Comparison of ENCODE assay signal across 20 cellular contexts in genomic region chr16:3596101-3596861, GRCh38. TPM values are rescaled to one million over a fixed set of nuclear protein-coding genes. Genes with fewer than 3 reads are reported as not detected.
"Had no signal": no experiment of that assay in that cellular context is flagged by ENCODE, and none has a peak within 500 bp of the region (broad histone marks: within the 10 kb centered on the region; RNA-seq: fewer than 3 reads in every experiment).

No MANE protein-coding gene starts in this region.

- H3K4me1 Mint-ChIP-seq: nephron progenitor cell had no signal

- H3K4me3 Mint-ChIP-seq: activated CD4-positive, alpha-beta memory T cell treated with anti-CD3 and anti-CD28 coated beads for 36 hours; activated naive CD8-positive, alpha-beta T cell; activated T-helper 1 cell treated with anti-CD3 and anti-CD28 coated beads, Interleukin-12 subunit alpha, Interleukin-12 subunit beta, Interleukin-2, Interleukin-4 antibody, amounts not matched to agents 30 ng/mL and 10 ng/mL and 1 ng/mL, durations not matched to agents 14 hours and 24 hours and 36 hours; nephron progenitor cell had no signal

- H3K4me1 ChIP-seq: esophagus muscularis mucosa, testis had no signal

- H3K27me3 Mint-ChIP-seq: activated CD4-positive, alpha-beta memory T cell treated with anti-CD3 and anti-CD28 coated beads for 36 hours; activated naive CD8-positive, alpha-beta T cell; progenitor cell of endocrine pancreas had no signal

- FAIRE-seq: bronchial epithelial cell, TTC549 had no signal

- H3K4me2 ChIP-seq: smooth muscle cell had no signal

- ATAC-seq: lower lobe of right lung, right cardiac atrium had no signal

- H3K9me3 Mint-ChIP-seq: activated CD4-positive, alpha-beta memory T cell treated with anti-CD3 and anti-CD28 coated beads for 36 hours; activated T-helper 1 cell treated with anti-CD3 and anti-CD28 coated beads, Interleukin-12 subunit alpha, Interleukin-12 subunit beta, Interleukin-2, Interleukin-4 antibody, amounts not matched to agents 30 ng/mL and 10 ng/mL and 1 ng/mL, durations not matched to agents 14 hours and 24 hours and 36 hours had no signal

- H3K27me3 ChIP-seq: esophagus muscularis mucosa, testis, upper lobe of left lung had no signal

- DNase-seq: activated CD4-positive, alpha-beta memory T cell treated with anti-CD3 and anti-CD28 coated beads for 36 hours; activated CD4-positive, alpha-beta T cell treated with anti-CD3 and anti-CD28 coated beads for 4 hours; activated gamma-delta T cell treated with Interleukin-2 at 50 U/mL for 16 hours; activated T-cell treated with anti-CD3 and anti-CD28 coated beads for 4 hours; cerebellar nuclear complex; effector CD4-positive, alpha-beta T cell; lower lobe of right lung; nephron progenitor cell; nucleus accumbens; right cardiac atrium; stimulated activated CD4-positive, alpha-beta T cell treated with anti-CD3 and anti-CD28 coated beads, Interleukin-4, amount 100 ng/mL, for 1 hour; testis had no signal

- H3K9me3 ChIP-seq: esophagus muscularis mucosa, lower lobe of right lung, testis, upper lobe of left lung had no signal

- H3K4me3 ChIP-seq: esophagus muscularis mucosa, lower lobe of right lung, smooth muscle cell, testis, upper lobe of left lung had no signal

- H3K27ac ChIP-seq: esophagus muscularis mucosa, lower lobe of right lung, testis, upper lobe of left lung had no signal

- H3K27ac Mint-ChIP-seq: activated CD4-positive, alpha-beta memory T cell treated with anti-CD3 and anti-CD28 coated beads for 36 hours; activated naive CD8-positive, alpha-beta T cell; activated T-helper 1 cell treated with anti-CD3 and anti-CD28 coated beads, Interleukin-12 subunit alpha, Interleukin-12 subunit beta, Interleukin-2, Interleukin-4 antibody, amounts not matched to agents 30 ng/mL and 10 ng/mL and 1 ng/mL, durations not matched to agents 14 hours and 24 hours and 36 hours; progenitor cell of endocrine pancreas had no signal

RNA-seq across cellular contexts. Expression of gene NLRC3, which starts 19.1 kb away (rescaled TPM):
- total RNA-seq: bronchial epithelial cell, smooth muscle cell had no signal
